In the genomic region with DNA sequence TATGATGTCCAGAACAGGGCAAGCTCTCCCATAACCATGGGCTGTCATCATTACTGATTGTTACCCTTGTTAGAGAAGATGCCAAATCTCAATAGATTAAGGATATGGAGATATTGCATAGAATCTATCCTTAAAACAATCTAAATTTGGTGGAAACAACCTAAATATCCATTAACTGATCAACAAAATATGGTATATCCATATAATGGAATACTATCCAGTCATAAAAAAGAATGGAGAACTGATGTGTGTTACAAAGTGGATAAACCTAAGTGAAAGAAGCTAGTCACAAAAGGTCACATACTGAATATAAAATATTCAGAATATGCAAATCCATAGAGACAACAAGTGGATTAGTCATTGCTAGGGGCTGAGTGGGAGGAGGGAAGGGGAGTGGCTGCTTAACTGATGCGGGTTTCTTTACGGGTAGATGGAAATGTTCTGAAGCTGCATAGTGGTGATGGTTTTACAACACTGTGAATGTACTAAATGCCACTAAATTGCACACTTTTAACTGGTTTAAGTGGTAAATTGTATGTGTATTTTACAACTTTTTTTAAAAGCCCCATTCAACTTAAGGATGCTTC, we compare ENCODE assay signal across 30 cellular contexts.
"Had no signal": no experiment of that assay in that cellular context is flagged by ENCODE, and none has a peak within 500 bp of the region (broad histone marks: within the 10 kb centered on the region; RNA-seq: fewer than 3 reads in every experiment).

No MANE protein-coding gene starts in this region.

- H3K9ac ChIP-seq: neural progenitor cell had no signal

- H3K36me3 ChIP-seq: left ventricle myocardium inferior, neural progenitor cell, neutrophil, ovary, right atrium auricular region, right lobe of liver, stomach, thyroid gland, transverse colon, upper lobe of right lung had no signal

- H3K36me3 Mint-ChIP-seq: mesothelial cell of epicardium; naive B cell; natural killer cell; neural progenitor cell; stimulated activated memory B cell treated with anti-CD40 and anti-IgM and Interleukin-4, amounts not matched to agents 10 μg/mL and 1 μg/mL and 100 μg/mL, for 72 hours had no signal

- H3K9me3 ChIP-seq: neutrophil, ovary, testis, thyroid gland, upper lobe of right lung had no signal

- H3K4me2 ChIP-seq: neural progenitor cell, smooth muscle cell had no signal

- H3K27me3 ChIP-seq: neural progenitor cell, neutrophil, ovary, right atrium auricular region, right lobe of liver, stomach, testis, thyroid gland, transverse colon, upper lobe of right lung had no signal

- H3K4me3 ChIP-seq: left ventricle myocardium inferior, lung, neural progenitor cell, ovary, right atrium auricular region, right lobe of liver, smooth muscle cell, stomach, testis, thyroid gland, transverse colon, upper lobe of right lung had no signal

- ATAC-seq: left colon; natural killer cell; right lobe of liver; stimulated activated memory B cell treated with anti-CD40 and anti-IgM and Interleukin-4, amounts not matched to agents 10 μg/mL and 1 μg/mL and 100 μg/mL, for 72 hours; stimulated activated naive CD8-positive, alpha-beta T cell treated with anti-CD3 and anti-CD28 coated beads, Interleukin-15, Interleukin-2, amounts not matched to agents 100 U/mL and 50 U/mL, for 24 hours; upper lobe of right lung had no signal

- H3K27ac ChIP-seq: left ventricle myocardium inferior, neural progenitor cell, neutrophil, ovary, right atrium auricular region, right lobe of liver, testis, thyroid gland, transverse colon, upper lobe of right lung had no signal

- DNase-seq: hippocampal formation; kidney; left colon; left ventricle myocardium inferior; mesendoderm; naive B cell; natural killer cell; nephron progenitor cell; ovary; right lobe of liver; stimulated activated CD4-positive, alpha-beta T cell treated with anti-CD3 and anti-CD28 coated beads, Interleukin-1b, Interleukin-23, amount 100 ng/mL, for 48 hours; stimulated activated CD4-positive, alpha-beta T cell treated with anti-CD3 and anti-CD28 coated beads, Interleukin-2, amount 100 ng/mL, for 48 hours; stimulated activated CD4-positive, alpha-beta T cell treated with anti-CD3 and anti-CD28 coated beads, Interleukin-4, amount 100 ng/mL, for 4 hours; stimulated activated CD8-positive, alpha-beta memory T cell treated with anti-CD3 and anti-CD28 coated beads, Interleukin-4, amount 100 ng/mL, for 48 hours; stimulated activated naive CD8-positive, alpha-beta T cell treated with anti-CD3 and anti-CD28 coated beads, Interleukin-15, Interleukin-2, amounts not matched to agents 100 U/mL and 50 U/mL, for 24 hours; stomach; testis; thyroid gland; transverse colon; upper lobe of right lung had no signal

- FAIRE-seq: islet of Langerhans, kidney, urothelium cell line had no signal

- H3K27me3 Mint-ChIP-seq: progenitor cell of endocrine pancreas had no signal

- H3K4me1 ChIP-seq: left ventricle myocardium inferior, neural progenitor cell, right atrium auricular region, right lobe of liver, stomach, testis, thyroid gland, transverse colon, upper lobe of right lung had no signal

- H3K27ac Mint-ChIP-seq: mesothelial cell of epicardium; naive B cell; natural killer cell; nephron progenitor cell; neural progenitor cell; progenitor cell of endocrine pancreas; stimulated activated memory B cell treated with anti-CD40 and anti-IgM and Interleukin-4, amounts not matched to agents 10 μg/mL and 1 μg/mL and 100 μg/mL, for 72 hours had no signal

- H3K9me3 Mint-ChIP-seq: natural killer cell had no signal

- H2AFZ ChIP-seq: neural progenitor cell had no signal

- H3K4me1 Mint-ChIP-seq: mesothelial cell of epicardium; naive B cell; natural killer cell; nephron progenitor cell; neural progenitor cell; stimulated activated memory B cell treated with anti-CD40 and anti-IgM and Interleukin-4, amounts not matched to agents 10 μg/mL and 1 μg/mL and 100 μg/mL, for 72 hours had no signal

- H3K4me3 Mint-ChIP-seq: mesothelial cell of epicardium; naive B cell; natural killer cell; nephron progenitor cell; neural progenitor cell; stimulated activated memory B cell treated with anti-CD40 and anti-IgM and Interleukin-4, amounts not matched to agents 10 μg/mL and 1 μg/mL and 100 μg/mL, for 72 hours had no signal
